Comparison of ENCODE assay signal across 1 cellular context in genomic region chr12:21527451-21528180, GRCh38.
TF ChIP-seq lines count a peak whose summit lies in the region.

No MANE protein-coding gene starts in this region.

TF ChIP-seq in HEK293, 187 proteins besides CTCF, POLR2A, EP300 and RAD21 (continued from another document):
- TF ChIP-seq ZBTB11 (tag by site-specific recombination; conservative IDR thresholded peaks at IDR 0.05; ENCODE audit: low read depth) (peak; percentile 85), ZNF394 (tag by site-specific recombination; IDR thresholded peaks at IDR 0.05; ENCODE audit: borderline replicate concordance) (peak; percentile 53; the same call in 1 of the 2 replicates), ZNF24 (tag by site-specific recombination; IDR thresholded peaks at IDR 0.05) (0 out of 2 replicates have a peak, but pooled peaks have one; percentile 22), WT1 (tag by site-specific recombination; IDR thresholded peaks at IDR 0.05) (0 out of 2 replicates have a peak, but pooled peaks have one; percentile 14), GLIS2 (tag by site-specific recombination; IDR thresholded peaks at IDR 0.05) (peak; percentile 50), ZBTB26 (tag by site-specific recombination; optimal IDR thresholded peaks at IDR 0.05) (peak; percentile 65), ZNF514 (tag by site-specific recombination; IDR thresholded peaks at IDR 0.05) (no peak), ZNF610 (tag by site-specific recombination; IDR thresholded peaks at IDR 0.05; ENCODE audit: borderline replicate concordance) (peak; percentile 71; the same call in 1 of the 2 replicates), ZSCAN4 (tag by site-specific recombination; IDR thresholded peaks at IDR 0.05) (peak; percentile 94), ZNF2 (tag by site-specific recombination; IDR thresholded peaks at IDR 0.05) (peak; percentile 55; the same call in 1 of the 2 replicates), SP2 (tag by site-specific recombination; IDR thresholded peaks at IDR 0.05) (peak; percentile 78), ZFP37 (tag by site-specific recombination; IDR thresholded peaks at IDR 0.05) (peak; percentile 70; the same call in 1 of the 2 replicates), ZNF501 (tag by site-specific recombination; IDR thresholded peaks at IDR 0.05) (peak; percentile 80), ZNF423 (tag by site-specific recombination; IDR thresholded peaks at IDR 0.05) (peak; percentile 89), ZNF449 (tag by site-specific recombination; IDR thresholded peaks at IDR 0.05) (0 out of 2 replicates have a peak, but pooled peaks have one; percentile 13), ZNF248 (tag by site-specific recombination; IDR thresholded peaks at IDR 0.05) (no peak), KLF16 (tag by site-specific recombination; IDR thresholded peaks at IDR 0.05) (peak; percentile 55; the same call in 1 of the 2 replicates), ZNF157 (tag by site-specific recombination; IDR thresholded peaks at IDR 0.05) (no peak), ZBTB48 (tag by site-specific recombination; IDR thresholded peaks at IDR 0.05) (0 out of 2 replicates have a peak, but pooled peaks have one; percentile 13), GLI2 (tag by site-specific recombination; IDR thresholded peaks at IDR 0.05; ENCODE audit: borderline replicate concordance, low read depth) (no peak), ZNF10 (tag by site-specific recombination; IDR thresholded peaks at IDR 0.05) (0 out of 2 replicates have a peak, but pooled peaks have one; percentile 19), ZNF843 (tag by site-specific recombination; IDR thresholded peaks at IDR 0.05) (peak; percentile 34; the same call in 1 of the 2 replicates), TRIM28 (IDR thresholded peaks at IDR 0.05; ENCODE audit: borderline replicate concordance, low read length) (peak; percentile 38; the same call in 1 of the 2 replicates), ZSCAN18 (tag by site-specific recombination; IDR thresholded peaks at IDR 0.05) (no peak), ZNF341 (tag by site-specific recombination; IDR thresholded peaks at IDR 0.05; ENCODE audit: low read depth) (peak; percentile 50; the same call in 1 of the 2 replicates), SP7 (tag by site-specific recombination; IDR thresholded peaks at IDR 0.05) (peak; percentile 35; the same call in 1 of the 2 replicates), ZNF600 (tag by site-specific recombination; IDR thresholded peaks at IDR 0.05) (peak; percentile 84), ATF2 (tag by site-specific recombination; IDR thresholded peaks at IDR 0.05; ENCODE audit: low read depth) (no peak), ZBTB6 (tag by site-specific recombination; IDR thresholded peaks at IDR 0.05) (peak; percentile 31; the same call in 1 of the 2 replicates), EGR2 (tag by site-specific recombination; IDR thresholded peaks at IDR 0.05; ENCODE audit: low read depth) (no peak), ZNF114 (tag by site-specific recombination; IDR thresholded peaks at IDR 0.05) (no peak), ZNF311 (tag by site-specific recombination; IDR thresholded peaks at IDR 0.05; ENCODE audit: borderline replicate concordance) (no peak), ZNF335 (tag by site-specific recombination; conservative IDR thresholded peaks at IDR 0.05) (peak; percentile 74), ZNF561 (tag by site-specific recombination; IDR thresholded peaks at IDR 0.05; ENCODE audit: borderline replicate concordance) (peak; percentile 39; the same call in 1 of the 2 replicates)
